Comparison of ENCODE assay signal across 9 cellular contexts in the genomic region with DNA sequence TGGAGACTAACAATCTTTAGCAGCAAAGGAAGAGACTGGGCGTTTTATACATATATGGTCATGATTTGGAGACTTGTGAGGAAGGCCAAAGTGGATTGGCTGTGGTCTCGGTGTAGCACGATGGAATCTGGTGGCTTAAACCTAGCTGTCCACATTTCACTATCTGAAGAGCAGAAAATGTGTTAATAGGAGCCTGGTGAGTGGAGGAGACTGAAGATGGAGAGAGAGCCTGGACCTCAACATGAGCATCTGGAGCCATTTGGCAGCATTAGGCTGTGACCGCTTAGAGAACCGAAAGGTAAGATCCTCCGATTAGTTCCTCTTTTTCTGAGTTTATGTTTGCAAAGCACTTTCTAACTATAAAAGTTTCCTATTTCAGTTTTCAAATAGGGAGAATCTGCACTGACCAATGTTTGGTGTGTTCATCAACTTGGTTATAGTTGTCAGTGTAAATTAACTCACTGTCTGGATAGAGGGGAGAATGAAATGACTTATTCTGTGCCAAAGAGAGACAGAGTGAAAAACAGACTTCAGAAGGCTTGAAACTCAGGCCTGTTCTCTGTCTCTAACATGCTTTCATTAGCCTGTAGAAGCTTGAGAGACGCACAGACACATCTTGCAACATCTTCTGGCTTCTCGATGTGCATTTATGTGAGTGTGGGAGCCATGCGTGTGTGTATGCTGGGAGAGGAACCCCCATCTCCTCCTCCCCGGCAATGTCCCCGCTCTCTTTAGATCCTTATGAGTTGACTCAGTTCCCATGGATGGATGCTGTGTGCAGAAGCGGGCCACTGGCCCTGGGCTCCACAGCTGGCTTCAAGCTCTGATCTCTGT.
A peak's percentile ranks its signal among the peaks of the same experiment; 100 is the strongest.
DNase-seq lines count a peak whose midpoint lies in the region; ATAC-seq and TF ChIP-seq lines count a peak whose summit lies in the region.
"Had no signal": no experiment of that assay in that cellular context is flagged by ENCODE, and none has a peak within 500 bp of the region (broad histone marks: within the 10 kb centered on the region; RNA-seq: fewer than 3 reads in every experiment).

No MANE protein-coding gene starts in this region.

- no peaks in the 10 kb centered on the region for H3K27me3 Mint-ChIP-seq in activated T-cell treated with anti-CD3 and anti-CD28 coated beads, Interleukin-2, amount 50 U/mL, for 24 hours

- H3K9me3 Mint-ChIP-seq in activated T-cell treated with anti-CD3 and anti-CD28 coated beads, Interleukin-2, amount 50 U/mL, for 24 hours, result no peaks in the 10 kb centered on the region

- peak; percentile 98 for ATAC-seq in GM18867 (IDR thresholded peaks at IDR 0.05; ENCODE audit: unreplicated experiment)
- peak; percentile 97 for ATAC-seq in HG02759 (IDR thresholded peaks at IDR 0.05; ENCODE audit: unreplicated experiment)

- intact Hi-C loops in prostate gland (cut with DNase I), result loop anchor here (5.0 to 10.0 kb wide), 3 partner anchors 80 to 245 kb away; a partner anchor contains a TSS

- no peak overlapping the region for H3K27ac Mint-ChIP-seq in activated T-cell treated with anti-CD3 and anti-CD28 coated beads, Interleukin-2, amount 50 U/mL, for 24 hours

- H3K4me3 ChIP-seq in prostate gland, result peak overlapping the region in 1 of 2 donors; percentile 12
- H3K4me3 ChIP-seq: psoas muscle had no signal

- H3K27ac ChIP-seq in prostate gland, result peak overlapping the region; percentile 57 to 66
- H3K27ac ChIP-seq: psoas muscle had no signal

- H3K36me3 Mint-ChIP-seq in activated T-cell treated with anti-CD3 and anti-CD28 coated beads, Interleukin-2, amount 50 U/mL, for 24 hours (ENCODE audit: low read depth), result no peaks in the 10 kb centered on the region

- no peaks in the 10 kb centered on the region for H3K9me3 ChIP-seq in prostate gland
- H3K9me3 ChIP-seq: psoas muscle had no signal

- WGBS in prostate gland, result 58% methylated on average over 12 of the region's 12 CpGs

- H3K4me3 Mint-ChIP-seq in activated T-cell treated with anti-CD3 and anti-CD28 coated beads, Interleukin-2, amount 50 U/mL, for 24 hours, result no peak overlapping the region

- no peak for TF ChIP-seq POLR2A in prostate gland (IDR thresholded peaks at IDR 0.05)

- no peaks in the 10 kb centered on the region for H3K36me3 ChIP-seq in prostate gland

- TF ChIP-seq CTCF in prostate gland (IDR thresholded peaks at IDR 0.05), result no peak

- DNase-seq in NOMO-1 treated with DMSO at 0.1 percent for 48 hours (lab: John Stamatoyannopoulos, UW; ENCODE audit: unreplicated experiment), result peak; percentile 94
- no peak for DNase-seq in prostate gland (ENCODE audit: low spot score)
- DNase-seq in activated T-cell treated with anti-CD3 and anti-CD28 coated beads for 4 hours, result no peak
- no peak for DNase-seq in stimulated activated CD4-positive, alpha-beta T cell treated with anti-CD3 and anti-CD28 coated beads, Interleukin-4, amount 100 ng/mL, for 4 hours
- no peak for DNase-seq in activated T-cell treated with anti-CD3 and anti-CD28 coated beads, Interleukin-2, amount 50 U/mL, for 24 hours
- no peak for DNase-seq in stimulated activated CD4-positive, alpha-beta T cell treated with anti-CD3 and anti-CD28 coated beads, Interleukin-4, amount 100 ng/mL, for 24 hours
- DNase-seq: psoas muscle had no signal

- H3K27me3 ChIP-seq in prostate gland (replicated peaks; ENCODE audit: insufficient read depth), result no peaks in the 10 kb centered on the region

- no peaks in the 10 kb centered on the region for H3K4me1 ChIP-seq in prostate gland (replicated peaks)
- H3K4me1 ChIP-seq: psoas muscle had no signal

- peaks cover 4% of the 10 kb centered on the region for H3K4me1 Mint-ChIP-seq in activated T-cell treated with anti-CD3 and anti-CD28 coated beads, Interleukin-2, amount 50 U/mL, for 24 hours (ENCODE audit: low read depth)
